Comparison of ENCODE assay signal across 18 cellular contexts in the genomic region with DNA sequence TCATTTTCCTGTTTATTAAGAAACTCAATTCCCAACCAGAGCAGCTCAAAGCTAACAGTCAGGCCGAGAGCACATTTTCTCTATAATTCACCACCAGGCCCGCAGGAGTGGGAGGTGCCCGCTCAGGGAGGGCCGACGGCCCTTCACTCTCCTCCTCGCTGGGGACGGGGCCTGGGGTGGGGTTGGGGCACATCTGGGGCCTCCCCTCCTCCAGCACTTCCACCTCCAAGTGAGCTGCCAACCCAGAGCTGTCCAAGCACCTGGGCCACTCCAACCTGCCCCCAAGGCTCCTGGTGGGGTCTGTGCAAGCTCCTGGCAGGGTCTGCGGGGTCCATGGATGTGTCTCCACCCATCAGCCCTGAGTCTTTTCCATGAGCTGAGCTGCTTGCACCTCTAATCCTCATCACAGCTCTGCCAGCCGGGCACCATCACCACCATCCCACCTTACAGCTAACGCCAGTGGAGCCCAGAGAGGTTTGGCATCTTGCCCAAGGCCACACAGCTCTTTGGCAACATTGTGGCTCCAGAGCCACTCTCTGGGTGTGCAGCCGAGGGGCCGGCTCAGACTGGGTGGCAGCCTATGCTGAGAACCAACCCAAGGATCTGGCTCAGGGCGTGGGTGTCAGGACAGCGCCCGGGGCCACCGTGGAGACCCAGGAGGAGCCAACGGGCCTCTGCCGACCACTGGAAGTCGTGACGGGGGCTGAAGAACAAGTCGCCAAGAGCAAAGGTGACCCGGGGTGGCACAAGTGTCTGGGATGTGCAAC.
"Had no signal": no experiment of that assay in that cellular context is flagged by ENCODE, and none has a peak within 500 bp of the region (broad histone marks: within the 10 kb centered on the region; RNA-seq: fewer than 3 reads in every experiment).

No MANE protein-coding gene starts in this region.

- H3K36me3 ChIP-seq: neural progenitor cell, pancreas, right lobe of liver, tibial nerve, upper lobe of right lung, vagina had no signal

- H3K27me3 ChIP-seq: neural progenitor cell, pancreas, right lobe of liver, upper lobe of right lung, vagina had no signal

- H3K36me3 Mint-ChIP-seq: immature natural killer cell; neural progenitor cell; stimulated activated memory B cell treated with anti-CD40 and anti-IgM and Interleukin-4, amounts not matched to agents 10 μg/mL and 1 μg/mL and 100 μg/mL, for 72 hours had no signal

- H3K4me1 ChIP-seq: pancreas, right lobe of liver had no signal

- H3K9me3 ChIP-seq: mucosa of descending colon, pancreas, right lobe of liver, tibial nerve, upper lobe of right lung, vagina had no signal

- H3K4me3 ChIP-seq: mucosa of descending colon, neural progenitor cell, pancreas, right lobe of liver, tibial nerve, upper lobe of right lung, vagina had no signal

- H3K9me3 Mint-ChIP-seq: immature natural killer cell; naive thymus-derived CD8-positive, alpha-beta T cell; neural progenitor cell; stimulated activated memory B cell treated with anti-CD40 and anti-IgM and Interleukin-4, amounts not matched to agents 10 μg/mL and 1 μg/mL and 100 μg/mL, for 72 hours; stimulated activated naive CD8-positive, alpha-beta T cell treated with anti-CD3 and anti-CD28 coated beads, Interleukin-15, Interleukin-2, amounts not matched to agents 100 ng/mL and 50 ng/mL, for 24 hours had no signal

- H3K27ac Mint-ChIP-seq: progenitor cell of endocrine pancreas; stimulated activated memory B cell treated with anti-CD40 and anti-IgM and Interleukin-4, amounts not matched to agents 10 μg/mL and 1 μg/mL and 100 μg/mL, for 72 hours; stimulated activated naive CD8-positive, alpha-beta T cell treated with anti-CD3 and anti-CD28 coated beads, Interleukin-15, Interleukin-2, amounts not matched to agents 100 ng/mL and 50 ng/mL, for 24 hours had no signal

- ATAC-seq: esophagus mucosa; left colon; mucosa of descending colon; naive thymus-derived CD8-positive, alpha-beta T cell; pancreas; right lobe of liver; stimulated activated memory B cell treated with anti-CD40 and anti-IgM and Interleukin-4, amounts not matched to agents 10 μg/mL and 1 μg/mL and 100 μg/mL, for 72 hours; upper lobe of right lung had no signal

- H3K4me3 Mint-ChIP-seq: immature natural killer cell; naive thymus-derived CD8-positive, alpha-beta T cell; neural progenitor cell; stimulated activated memory B cell treated with anti-CD40 and anti-IgM and Interleukin-4, amounts not matched to agents 10 μg/mL and 1 μg/mL and 100 μg/mL, for 72 hours; stimulated activated naive CD8-positive, alpha-beta T cell treated with anti-CD3 and anti-CD28 coated beads, Interleukin-15, Interleukin-2, amounts not matched to agents 100 ng/mL and 50 ng/mL, for 24 hours had no signal

- H3K9ac ChIP-seq: neural progenitor cell had no signal

- H3K27me3 Mint-ChIP-seq: naive thymus-derived CD8-positive, alpha-beta T cell; stimulated activated memory B cell treated with anti-CD40 and anti-IgM and Interleukin-4, amounts not matched to agents 10 μg/mL and 1 μg/mL and 100 μg/mL, for 72 hours; stimulated activated naive CD8-positive, alpha-beta T cell treated with anti-CD3 and anti-CD28 coated beads, Interleukin-15, Interleukin-2, amounts not matched to agents 100 ng/mL and 50 ng/mL, for 24 hours had no signal

- H3K27ac ChIP-seq: neural progenitor cell, pancreas, right lobe of liver, tibial nerve, upper lobe of right lung, vagina had no signal

- H3K4me2 ChIP-seq: neural progenitor cell had no signal

- H2AFZ ChIP-seq: neural progenitor cell had no signal

- DNase-seq: effector memory CD4-positive, alpha-beta T cell; immature natural killer cell; left colon; occipital lobe; stimulated activated CD4-positive, alpha-beta T cell treated with anti-CD3 and anti-CD28 coated beads, Interleukin-4, amount 100 ng/mL, for 1 hour; stimulated activated CD8-positive, alpha-beta memory T cell treated with anti-CD3 and anti-CD28 coated beads, Interleukin-4, amount 100 ng/mL, for 48 hours; upper lobe of right lung had no signal
